In genomic region chr3:14289590-14290453, GRCh38 we compare ENCODE assay signal across 12 cellular contexts.
DNase-seq lines count a peak whose midpoint lies in the region; ATAC-seq, FAIRE-seq and TF ChIP-seq lines count a peak whose summit lies in the region.
"Had no signal": no experiment of that assay in that cellular context is flagged by ENCODE, and none has a peak within 500 bp of the region (broad histone marks: within the 10 kb centered on the region; RNA-seq: fewer than 3 reads in every experiment).

No MANE protein-coding gene starts in this region.

- H3K27ac ChIP-seq in AG04450 (ENCODE audit: low read depth, low read length) (peak overlapping the region; percentile 47), IMR-90 (ENCODE audit: insufficient read depth, low read length) (no peak overlapping the region), K562 (ENCODE audit: extremely low read depth, low read depth, low read length) (peak overlapping the region; percentile 16; the same call in 1 of the 3 replicates)
- no peak overlapping the region for H3K27ac ChIP-seq in CD8-positive, alpha-beta memory T cell (ENCODE audit: low read depth, low read length)

- H2BK15ac ChIP-seq in IMR-90 (ENCODE audit: low read depth, low read length): no peak overlapping the region

- H2AFZ ChIP-seq in IMR-90 (replicated peaks; ENCODE audit: low read length, poor library complexity) (no peak overlapping the region), K562 (ENCODE audit: low read depth, low read length) (peak overlapping the region; percentile 16; the same call in 1 of the 2 replicates)

- H3K4ac ChIP-seq in IMR-90 (ENCODE audit: low read depth, low read length): peak overlapping the region; percentile 53; the same call in 1 of the 2 replicates

- no peak overlapping the region for H4K5ac ChIP-seq in IMR-90 (ENCODE audit: low read depth, low read length)

- peaks cover 20% of the 10 kb centered on the region for H3K27me3 ChIP-seq in AG04450 (ENCODE audit: control insufficient read depth, insufficient read depth, low read length)
- peaks cover 7% of the 10 kb centered on the region for H3K27me3 ChIP-seq in IMR-90 (ENCODE audit: control insufficient read depth, insufficient read depth, low read length)
- H3K27me3 ChIP-seq in K562 (ENCODE audit: control insufficient read depth in 2 of 2, insufficient read depth in 2 of 2, low read length in 2 of 2): no peaks in the 10 kb centered on the region
- H3K27me3 ChIP-seq in CD8-positive, alpha-beta memory T cell (ENCODE audit: insufficient read depth, low read length, poor library complexity, severe bottlenecking): no peaks in the 10 kb centered on the region

- H2AK5ac ChIP-seq in IMR-90 (ENCODE audit: low read depth, low read length): peak overlapping the region; percentile 52; the same call in 1 of the 2 replicates

- no peak overlapping the region for H3K9ac ChIP-seq in IMR-90 (ENCODE audit: low read depth, low read length)
- H3K9ac ChIP-seq in K562 (ENCODE audit: insufficient read depth in 1 of 2, low read depth in 2 of 2, low read length in 2 of 2): no peak overlapping the region

- CTCF ChIA-PET in AG04450 (lab: Charles Lee) (interaction anchor here (0.6 to 4.2 kb wide), 7 partner anchors 12 to 171 kb away, joined by 3 to 28 read pairs (median 4); no protein-coding TSS in a partner anchor), IMR-90 (lab: Yijun Ruan, JAX) (interaction anchor here (1.3 to 1.4 kb wide), 3 partner anchors 13 to 29 kb away, joined by 3 to 6 read pairs (median 5); no protein-coding TSS in a partner anchor), K562 (lab: Yijun Ruan, JAX; ENCODE audit: low intra/inter-chr PET ratio) (no interaction called here)
- CTCF ChIA-PET in activated CD8-positive, alpha-beta memory T cell treated with anti-CD3 and anti-CD28 coated beads, Interleukin-2, amount 10 ng/mL, durations not matched to agents 7 days and 5 days (lab: Charles Lee): no interaction called here
- CTCF ChIA-PET in CD8-positive, alpha-beta memory T cell (lab: Charles Lee): no interaction called here

- no peak overlapping the region for H3K56ac ChIP-seq in IMR-90 (ENCODE audit: extremely low read depth, insufficient read depth, low read length)

- no peak overlapping the region for H3K27ac Mint-ChIP-seq in activated CD8-positive, alpha-beta memory T cell treated with anti-CD3 and anti-CD28 coated beads, Interleukin-2, amount 10 ng/mL, durations not matched to agents 7 days and 5 days
- H3K27ac Mint-ChIP-seq in CD8-positive, alpha-beta memory T cell: peak overlapping the region in 2 of 8 donors; percentile 20 to 34
- H3K27ac Mint-ChIP-seq: activated T-helper 1 cell treated with anti-CD3 and anti-CD28 coated beads, Interleukin-12 subunit alpha, Interleukin-12 subunit beta, Interleukin-2, Interleukin-4 antibody, amounts not matched to agents 30 ng/mL and 10 ng/mL and 1 ng/mL, durations not matched to agents 14 hours and 24 hours and 36 hours; CD4-positive, CD25-positive, alpha-beta regulatory T cell had no signal

- WGBS in IMR-90 (ENCODE audit: extremely low coverage in 2 of 2, insufficient read length in 1 of 2), 2 experiments: 100% methylated on average over 1 of the region's 7 CpGs; no CpG with 5 or more reads in 1 of the 2 experiments
- WGBS in K562 (ENCODE audit: insufficient coverage, low coverage, missing lambda C conversion rate): 17% methylated on average over 7 of the region's 7 CpGs

- peak overlapping the region; percentile 20; the same call in 1 of the 2 replicates for H3K23ac ChIP-seq in IMR-90 (ENCODE audit: low read depth, low read length)

- POLR2A ChIA-PET in AG04450 (lab: Yijun Ruan, JAX) (interaction anchor here (0.6 to 1.0 kb wide), 2 partner anchors 40 to 130 kb away, joined by 6 to 7 read pairs; no protein-coding TSS in a partner anchor), IMR-90 (lab: Charles Lee; ENCODE audit: unreplicated experiment) (no interaction called here), K562 (lab: Yijun Ruan, JAX) (interaction anchor here (0.5 to 1.9 kb wide), 9 partner anchors 10 to 158 kb away, joined by 3 to 5 read pairs (median 3); partner anchors contain the start of genes LSM3 and XPC)
- POLR2A ChIA-PET in CD8-positive, alpha-beta memory T cell (lab: Charles Lee): no interaction called here

- H3K79me1 ChIP-seq in IMR-90 (ENCODE audit: low read depth in 1 of 2, low read length in 2 of 2): no peaks in the 10 kb centered on the region

- H3K4me2 ChIP-seq in IMR-90 (ENCODE audit: low read depth, low read length): no peak overlapping the region
- no peak overlapping the region for H3K4me2 ChIP-seq in K562 (ENCODE audit: insufficient read depth, low read length)

- no peak overlapping the region for H3K14ac ChIP-seq in IMR-90 (replicated peaks; ENCODE audit: low read depth, low read length)

- H2BK5ac ChIP-seq in IMR-90 (ENCODE audit: low read depth, low read length, poor library complexity, severe bottlenecking): no peak overlapping the region

- H3K9me1 ChIP-seq in IMR-90 (ENCODE audit: insufficient read depth, low read length) (0 out of 2 replicates have a peak, but pooled peaks cover 2% of the 10 kb centered on the region), K562 (ENCODE audit: control insufficient read depth, insufficient read depth, low read length) (no peaks in the 10 kb centered on the region)

- H3K36me3 ChIP-seq in IMR-90 (ENCODE audit: control insufficient read depth, insufficient read depth, low read length) (no peaks in the 10 kb centered on the region), K562 (ENCODE audit: control insufficient read depth, insufficient read depth, low read length) (no peaks in the 10 kb centered on the region)
- no peaks in the 10 kb centered on the region for H3K36me3 ChIP-seq in CD8-positive, alpha-beta memory T cell (ENCODE audit: insufficient read depth, low read length)

- BruUV-seq in IMR-90 (replicated peaks; lab: Mats Ljungman, UMichigan) (no TSS peak), K562 (replicated peaks; lab: Mats Ljungman, UMichigan) (no TSS peak)

- peaks cover 28% of the 10 kb centered on the region for H3K27me3 Mint-ChIP-seq in activated CD8-positive, alpha-beta memory T cell treated with anti-CD3 and anti-CD28 coated beads, Interleukin-2, amount 10 ng/mL, durations not matched to agents 7 days and 5 days
- peaks cover 0 to 5% of the 10 kb centered on the region in 2 donors for H3K27me3 Mint-ChIP-seq in CD8-positive, alpha-beta memory T cell

- TF ChIP-seq CTCF in AG04450 (IDR thresholded peaks at IDR 0.05; ENCODE audit: low read depth, low read length) (no peak), IMR-90 (conservative IDR thresholded peaks at IDR 0.05; ENCODE audit: low read depth, low read length) (no peak), K562 (IDR thresholded peaks at IDR 0.05 in 2 of 3, conservative IDR thresholded peaks at IDR 0.05 in 1 of 3; ENCODE audit: insufficient read depth in 2 of 3, low read depth in 1 of 3, low read length in 3 of 3) (no peak)

- 0 out of 2 replicates have a peak overlapping the region, but pooled peaks have one; percentile 3 for H2BK120ac ChIP-seq in IMR-90 (ENCODE audit: low read depth, low read length)

- no peaks in the 10 kb centered on the region for H3K4me1 Mint-ChIP-seq in activated CD8-positive, alpha-beta memory T cell treated with anti-CD3 and anti-CD28 coated beads, Interleukin-2, amount 10 ng/mL, durations not matched to agents 7 days and 5 days
- H3K4me1 Mint-ChIP-seq in CD8-positive, alpha-beta memory T cell: no peaks in the 10 kb centered on the region

- H3K79me2 ChIP-seq in K562 (ENCODE audit: control insufficient read depth, insufficient read depth, low read length): no peaks in the 10 kb centered on the region

- TF ChIP-seq RAD21 in IMR-90 (IDR thresholded peaks at IDR 0.05; ENCODE audit: low read length) (no peak), K562 (CRISPR knock-in tag; conservative IDR thresholded peaks at IDR 0.05 in 1 of 2, IDR thresholded peaks at IDR 0.05 in 1 of 2) (no peak)

- DNase-seq in AG04450 (ENCODE audit: low read depth, low spot score) (peak; percentile 91), IMR-90 (peak; percentile 96), K562 (ENCODE audit: extremely low read depth in 1 of 4, low spot score in 3 of 4) (peak; percentile 43 to 72 (median 56)), inferior parietal cortex (ENCODE audit: extremely low spot score) (peak; percentile 27), T-helper 9 cell (no peak), NCI-H2029 (lab: John Stamatoyannopoulos, UW) (no peak)
- DNase-seq in activated CD8-positive, alpha-beta memory T cell treated with anti-CD3 and anti-CD28 coated beads, Interleukin-2, amount 10 ng/mL, durations not matched to agents 7 days and 5 days: no peak
- DNase-seq in CD8-positive, alpha-beta memory T cell: no peak
- DNase-seq: CD4-positive, CD25-positive, alpha-beta regulatory T cell; NCI-H526 treated with DMSO at 0.1 percent for 48 hours had no signal

- no peak overlapping the region for H3K4me3 Mint-ChIP-seq in activated CD8-positive, alpha-beta memory T cell treated with anti-CD3 and anti-CD28 coated beads, Interleukin-2, amount 10 ng/mL, durations not matched to agents 7 days and 5 days
- no peak overlapping the region for H3K4me3 Mint-ChIP-seq in CD8-positive, alpha-beta memory T cell
- H3K4me3 Mint-ChIP-seq: activated T-helper 1 cell treated with anti-CD3 and anti-CD28 coated beads, Interleukin-12 subunit alpha, Interleukin-12 subunit beta, Interleukin-2, Interleukin-4 antibody, amounts not matched to agents 30 ng/mL and 10 ng/mL and 1 ng/mL, durations not matched to agents 14 hours and 24 hours and 36 hours; CD4-positive, CD25-positive, alpha-beta regulatory T cell had no signal

- TF ChIP-seq EP300 in K562 (IDR thresholded peaks at IDR 0.05; ENCODE audit: low read length): peak; percentile 40; the same call in 1 of the 2 replicates

- peak; percentile 94 for FAIRE-seq in K562 (lab: Jason Lieb, UNC)
- FAIRE-seq: islet of Langerhans had no signal

- no peaks in the 10 kb centered on the region for H4K20me1 ChIP-seq in IMR-90 (ENCODE audit: insufficient read depth, low read length)
- no peaks in the 10 kb centered on the region for H4K20me1 ChIP-seq in K562 (replicated peaks; ENCODE audit: control insufficient read depth, insufficient read depth, low read length)

- H3K9me3 ChIP-seq in AG04450 (ENCODE audit: control insufficient read depth, insufficient read depth, low read length) (no peaks in the 10 kb centered on the region), IMR-90 (ENCODE audit: control insufficient read depth, insufficient read depth, low read length) (no peaks in the 10 kb centered on the region), K562 (replicated peaks; ENCODE audit: control insufficient read depth, insufficient read depth, low read depth, low read length) (no peaks in the 10 kb centered on the region)
- H3K9me3 ChIP-seq in CD8-positive, alpha-beta memory T cell (ENCODE audit: low read length): no peaks in the 10 kb centered on the region

- no peak overlapping the region for H3K4me3 ChIP-seq in AG04450 (ENCODE audit: low read depth, low read length)
- no peak overlapping the region for H3K4me3 ChIP-seq in IMR-90 (ENCODE audit: insufficient read depth, low read depth, low read length)
- no peak overlapping the region for H3K4me3 ChIP-seq in K562
- H3K4me3 ChIP-seq in CD8-positive, alpha-beta memory T cell (ENCODE audit: low read length): no peak overlapping the region

- no peaks in the 10 kb centered on the region for H3K36me3 Mint-ChIP-seq in activated CD8-positive, alpha-beta memory T cell treated with anti-CD3 and anti-CD28 coated beads, Interleukin-2, amount 10 ng/mL, durations not matched to agents 7 days and 5 days
- H3K36me3 Mint-ChIP-seq in CD8-positive, alpha-beta memory T cell: no peaks in the 10 kb centered on the region
- H3K36me3 Mint-ChIP-seq: CD4-positive, CD25-positive, alpha-beta regulatory T cell had no signal

- ATAC-seq in IMR-90 (ENCODE audit: low read depth) (peak; percentile 98), K562 (peak; percentile 90)
- ATAC-seq in activated CD8-positive, alpha-beta memory T cell treated with anti-CD3 and anti-CD28 coated beads, Interleukin-2, amount 10 ng/mL, durations not matched to agents 7 days and 5 days: no peak

- intact Hi-C loops in IMR-90 (cut with micrococcal nuclease): loop anchor here (1.0 to 2.0 kb wide), 2 partner anchors 36 to 79 kb away; no protein-coding TSS in a partner anchor
- intact Hi-C loops in K562 (cut with micrococcal nuclease): no loop called here

- H3K18ac ChIP-seq in IMR-90 (ENCODE audit: low read depth, low read length): no peak overlapping the region

- H3K4me1 ChIP-seq in IMR-90 (ENCODE audit: control insufficient read depth, insufficient read depth, low read length) (peaks cover 8% of the 10 kb centered on the region; the same call in 1 of the 2 replicates), K562 (replicated peaks in 1 of 2; ENCODE audit: control insufficient read depth in 2 of 2, insufficient read depth in 2 of 2, low read length in 2 of 2) (peaks cover 6 to 23% of the 10 kb centered on the region in 2 experiments; a peak in 3 of 5 replicates)
- no peaks in the 10 kb centered on the region for H3K4me1 ChIP-seq in CD8-positive, alpha-beta memory T cell (ENCODE audit: insufficient read depth, low read length)

- H3K9me3 Mint-ChIP-seq in activated CD8-positive, alpha-beta memory T cell treated with anti-CD3 and anti-CD28 coated beads, Interleukin-2, amount 10 ng/mL, durations not matched to agents 7 days and 5 days (ENCODE audit: low read depth): no peaks in the 10 kb centered on the region
- H3K9me3 Mint-ChIP-seq in CD8-positive, alpha-beta memory T cell: no peaks in the 10 kb centered on the region
- H3K9me3 Mint-ChIP-seq: activated T-helper 1 cell treated with anti-CD3 and anti-CD28 coated beads, Interleukin-12 subunit alpha, Interleukin-12 subunit beta, Interleukin-2, Interleukin-4 antibody, amounts not matched to agents 30 ng/mL and 10 ng/mL and 1 ng/mL, durations not matched to agents 14 hours and 24 hours and 36 hours; CD4-positive, CD25-positive, alpha-beta regulatory T cell had no signal

- no peak overlapping the region for H2AK9ac ChIP-seq in IMR-90 (replicated peaks; ENCODE audit: low read depth, low read length, poor library complexity)

- TF ChIP-seq POLR2A in IMR-90 (IDR thresholded peaks at IDR 0.05; ENCODE audit: low read depth, low read length): no peak
- TF ChIP-seq POLR2A in K562 (conservative IDR thresholded peaks at IDR 0.05): no peak

- H4K91ac ChIP-seq in IMR-90 (ENCODE audit: insufficient read depth, low read depth, low read length): 0 out of 2 replicates have a peak overlapping the region, but pooled peaks have one; percentile 9

- no peak overlapping the region for H4K8ac ChIP-seq in IMR-90 (ENCODE audit: low read depth in 2 of 2, low read length in 2 of 2)

- in situ Hi-C loops in IMR-90 (cut with MboI; ENCODE audit: low sequenced_read_pairs) (no loop called here), K562 (cut with MboI) (no loop called here)

- 0 out of 2 replicates have a peak overlapping the region, but pooled peaks have one; percentile 47 for H2BK20ac ChIP-seq in IMR-90 (ENCODE audit: low read depth, low read length)

- dilution Hi-C loops in IMR-90 (cut with HindIII; ENCODE audit: low sequenced_read_pairs, unreplicated experiment): no loop called here

Comparison
In these comparisons a context has a peak if more than half of its experiments do, and no peak if none do; other contexts are left out.
1. DNase-seq: peak in AG04450 (single experiment), IMR-90 (single experiment), K562 (4 of 4) and inferior parietal cortex (single experiment); none in activated CD8-positive, alpha-beta memory T cell treated with anti-CD3 and anti-CD28 coated beads, Interleukin-2, amount 10 ng/mL, durations not matched to agents 7 days and 5 days (single experiment), T-helper 9 cell (single experiment), NCI-H2029 (single experiment) and CD8-positive, alpha-beta memory T cell (0 of 5).
2. H3K27ac ChIP-seq: peak in AG04450 (single experiment) and K562 (single experiment); none in IMR-90 (single experiment) and CD8-positive, alpha-beta memory T cell (single experiment).
3. CTCF ChIA-PET loops: an anchor here in AG04450 (0.6 to 4.2 kb wide) and IMR-90 (1.3 to 1.4 kb wide); none called in K562, activated CD8-positive, alpha-beta memory T cell treated with anti-CD3 and anti-CD28 coated beads, Interleukin-2, amount 10 ng/mL, durations not matched to agents 7 days and 5 days and CD8-positive, alpha-beta memory T cell.
4. POLR2A ChIA-PET loops: an anchor here in AG04450 (0.6 to 1.0 kb wide) and K562 (0.5 to 1.9 kb wide); none called in IMR-90 and CD8-positive, alpha-beta memory T cell.